ENCODE assay signal across 4 cellular contexts in genomic region chr6:118434147-118434546, GRCh38.
DNase-seq lines count a peak whose midpoint lies in the region; ATAC-seq, FAIRE-seq and TF ChIP-seq lines count a peak whose summit lies in the region.
"Not testable (repeated sequence)": the region's sequence is repeated elsewhere in the genome, so short reads cannot be mapped to it uniquely, and the experiment has no call there.

No MANE protein-coding gene starts in this region.

- not testable (repeated sequence) for H2BK5ac ChIP-seq in IMR-90 (ENCODE audit: low read depth, low read length, poor library complexity, severe bottlenecking)

- H4K8ac ChIP-seq in IMR-90 (ENCODE audit: low read depth in 2 of 2, low read length in 2 of 2): not testable (repeated sequence)

- not testable (repeated sequence) for H3K9me3 ChIP-seq in A549; IMR-90 (ENCODE audit: control insufficient read depth, insufficient read depth, low read length); K562 (replicated peaks; ENCODE audit: control insufficient read depth, insufficient read depth, low read depth, low read length); HepG2 (ENCODE audit: low read length)

- not testable (repeated sequence) for H4K5ac ChIP-seq in IMR-90 (ENCODE audit: low read depth, low read length)

- dilution Hi-C loops in IMR-90 (cut with HindIII; ENCODE audit: low sequenced_read_pairs, unreplicated experiment): not testable (repeated sequence)

- CTCF ChIA-PET in A549 (lab: Yijun Ruan, JAX); IMR-90 (lab: Yijun Ruan, JAX); K562 (lab: Yijun Ruan, JAX; ENCODE audit: low intra/inter-chr PET ratio); HepG2 (lab: Yijun Ruan, JAX; ENCODE audit: low intra/inter-chr PET ratio, low total read pairs): not testable (repeated sequence)

- H3K4me3 ChIP-seq in A549; IMR-90 (ENCODE audit: insufficient read depth, low read depth, low read length); K562; HepG2 (replicated peaks in 1 of 3; ENCODE audit: insufficient read depth in 1 of 3, low read depth in 2 of 3, low read length in 3 of 3): not testable (repeated sequence)

- not testable (repeated sequence) for H2AK9ac ChIP-seq in IMR-90 (replicated peaks; ENCODE audit: low read depth, low read length, poor library complexity)

- not testable (repeated sequence) for H3K36me3 ChIP-seq in IMR-90 (ENCODE audit: control insufficient read depth, insufficient read depth, low read length); K562 (ENCODE audit: control insufficient read depth, insufficient read depth, low read length); HepG2 (replicated peaks in 1 of 2; ENCODE audit: control insufficient read depth in 1 of 2, insufficient read depth in 2 of 2, low read length in 2 of 2)

- intact Hi-C loops in IMR-90 (cut with micrococcal nuclease); K562 (cut with micrococcal nuclease); HepG2 (cut with micrococcal nuclease; ENCODE audit: unreplicated experiment): not testable (repeated sequence)

- H3K79me2 ChIP-seq in K562 (ENCODE audit: control insufficient read depth, insufficient read depth, low read length); HepG2 (ENCODE audit: insufficient read depth, low read length): not testable (repeated sequence)

- not testable (repeated sequence) for H2BK120ac ChIP-seq in IMR-90 (ENCODE audit: low read depth, low read length)

- H2BK20ac ChIP-seq in IMR-90 (ENCODE audit: low read depth, low read length): not testable (repeated sequence)

- 56% methylated on average over 3 of the region's 3 CpGs for WGBS in A549 (ENCODE audit: missing lambda C conversion rate)
- no CpG with 5 or more reads among the region's 3 CpGs for WGBS in IMR-90 (ENCODE audit: extremely low coverage in 2 of 2, insufficient read length in 1 of 2), 2 experiments
- 2% methylated on average over 3 of the region's 3 CpGs for WGBS in K562 (ENCODE audit: insufficient coverage, low coverage, missing lambda C conversion rate)
- WGBS in HepG2 (ENCODE audit: low lambda C conversion rate): 15% methylated on average over 3 of the region's 3 CpGs

- not testable (repeated sequence) for H3K4me1 ChIP-seq in A549; IMR-90 (ENCODE audit: control insufficient read depth, insufficient read depth, low read length); K562 (replicated peaks in 1 of 2; ENCODE audit: control insufficient read depth in 2 of 2, insufficient read depth in 2 of 2, low read length in 2 of 2); HepG2 (ENCODE audit: insufficient read depth, low read length)

- H3K23ac ChIP-seq in IMR-90 (ENCODE audit: low read depth, low read length): not testable (repeated sequence)

- H3K14ac ChIP-seq in IMR-90 (replicated peaks; ENCODE audit: low read depth, low read length): not testable (repeated sequence)

- H2AFZ ChIP-seq in IMR-90 (replicated peaks; ENCODE audit: low read length, poor library complexity); K562 (ENCODE audit: low read depth, low read length); HepG2 (ENCODE audit: low read length): not testable (repeated sequence)

- H2BK15ac ChIP-seq in IMR-90 (ENCODE audit: low read depth, low read length): not testable (repeated sequence)

- not testable (repeated sequence) for H3K9me1 ChIP-seq in IMR-90 (ENCODE audit: insufficient read depth, low read length); K562 (ENCODE audit: control insufficient read depth, insufficient read depth, low read length)

- not testable (repeated sequence) for H3K56ac ChIP-seq in IMR-90 (ENCODE audit: extremely low read depth, insufficient read depth, low read length)

- H3K27me3 ChIP-seq in IMR-90 (ENCODE audit: control insufficient read depth, insufficient read depth, low read length); K562 (ENCODE audit: control insufficient read depth in 2 of 2, insufficient read depth in 2 of 2, low read length in 2 of 2); HepG2 (ENCODE audit: control insufficient read depth in 1 of 2, insufficient read depth in 2 of 2, low read length in 2 of 2): not testable (repeated sequence)

- H3K79me1 ChIP-seq in IMR-90 (ENCODE audit: low read depth in 1 of 2, low read length in 2 of 2): not testable (repeated sequence)

- BruUV-seq in IMR-90 (replicated peaks; lab: Mats Ljungman, UMichigan); K562 (replicated peaks; lab: Mats Ljungman, UMichigan); HepG2 (replicated peaks; lab: Mats Ljungman, UMichigan): not testable (repeated sequence)

- H4K91ac ChIP-seq in IMR-90 (ENCODE audit: insufficient read depth, low read depth, low read length): not testable (repeated sequence)

- in situ Hi-C loops in IMR-90 (cut with MboI; ENCODE audit: low sequenced_read_pairs); K562 (cut with MboI); HepG2 (cut with HindIII; ENCODE audit: extremely low pct_ligation_motif_present, low pct_unique_long_range_greater_than_20kb): not testable (repeated sequence)

- not testable (repeated sequence) for TF ChIP-seq POLR2A in A549 (IDR thresholded peaks at IDR 0.05; ENCODE audit: low read length); IMR-90 (IDR thresholded peaks at IDR 0.05; ENCODE audit: low read depth, low read length); K562 (conservative IDR thresholded peaks at IDR 0.05); HepG2 (IDR thresholded peaks at IDR 0.05; ENCODE audit: insufficient read depth in 1 of 2, low read depth in 2 of 2, low read length in 2 of 2)

- DNase-seq in A549 (ENCODE audit: low read depth in 1 of 2, low spot score in 1 of 2); IMR-90; K562 (ENCODE audit: extremely low read depth in 1 of 4, low spot score in 3 of 4); HepG2 (ENCODE audit: low spot score): not testable (repeated sequence)

- not testable (repeated sequence) for H4K20me1 ChIP-seq in IMR-90 (ENCODE audit: insufficient read depth, low read length); K562 (replicated peaks; ENCODE audit: control insufficient read depth, insufficient read depth, low read length); HepG2 (ENCODE audit: insufficient read depth, low read length)

- not testable (repeated sequence) for TF ChIP-seq EP300 in A549 (IDR thresholded peaks at IDR 0.05); K562 (IDR thresholded peaks at IDR 0.05; ENCODE audit: low read length); HepG2 (IDR thresholded peaks at IDR 0.05; ENCODE audit: low read depth in 2 of 2, low read length in 2 of 2); HepG2 (CRISPR knock-in tag; IDR thresholded peaks at IDR 0.05; ENCODE audit: borderline replicate concordance)

- POLR2A ChIA-PET in A549 (lab: Yijun Ruan, JAX); IMR-90 (lab: Charles Lee; ENCODE audit: unreplicated experiment); K562 (lab: Yijun Ruan, JAX); HepG2 (lab: Yijun Ruan, JAX): not testable (repeated sequence)

- not testable (repeated sequence) for TF ChIP-seq RAD21 in A549 (conservative IDR thresholded peaks at IDR 0.05 in 1 of 2, IDR thresholded peaks at IDR 0.05 in 1 of 2); IMR-90 (IDR thresholded peaks at IDR 0.05; ENCODE audit: low read length); K562 (CRISPR knock-in tag; conservative IDR thresholded peaks at IDR 0.05 in 1 of 2, IDR thresholded peaks at IDR 0.05 in 1 of 2); HepG2 (CRISPR knock-in tag; IDR thresholded peaks at IDR 0.05)

- not testable (repeated sequence) for TF ChIP-seq CTCF in A549 (IDR thresholded peaks at IDR 0.05); IMR-90 (conservative IDR thresholded peaks at IDR 0.05; ENCODE audit: low read depth, low read length); K562 (IDR thresholded peaks at IDR 0.05 in 2 of 3, conservative IDR thresholded peaks at IDR 0.05 in 1 of 3; ENCODE audit: insufficient read depth in 2 of 3, low read depth in 1 of 3, low read length in 3 of 3); HepG2 (CRISPR knock-in tag; IDR thresholded peaks at IDR 0.05)

- H3K27ac ChIP-seq in A549; IMR-90 (ENCODE audit: insufficient read depth, low read length); K562 (ENCODE audit: extremely low read depth, low read depth, low read length); HepG2 (ENCODE audit: extremely low read length, insufficient read depth, low read length): not testable (repeated sequence)

- H3K4ac ChIP-seq in IMR-90 (ENCODE audit: low read depth, low read length): not testable (repeated sequence)

- H3K4me2 ChIP-seq in A549; IMR-90 (ENCODE audit: low read depth, low read length); K562 (ENCODE audit: insufficient read depth, low read length); HepG2 (ENCODE audit: low read depth, low read length): not testable (repeated sequence)

- FAIRE-seq in A549 (lab: Jason Lieb, UNC); K562 (lab: Jason Lieb, UNC); HepG2 (lab: Jason Lieb, UNC): not testable (repeated sequence)

- H3K9ac ChIP-seq in IMR-90 (ENCODE audit: low read depth, low read length); K562 (ENCODE audit: insufficient read depth in 1 of 2, low read depth in 2 of 2, low read length in 2 of 2); HepG2 (ENCODE audit: insufficient read depth, low read depth, low read length): not testable (repeated sequence)

- not testable (repeated sequence) for H2AK5ac ChIP-seq in IMR-90 (ENCODE audit: low read depth, low read length)

- H3K18ac ChIP-seq in IMR-90 (ENCODE audit: low read depth, low read length): not testable (repeated sequence)

- not testable (repeated sequence) for ATAC-seq in A549; IMR-90 (ENCODE audit: low read depth); K562; HepG2
